Comparison of ENCODE assay signal across 14 cellular contexts in genomic region chr1:113036639-113037321, GRCh38. TPM values are rescaled to one million over a fixed set of nuclear protein-coding genes. Genes with fewer than 3 reads are reported as not detected.
DNase-seq lines count a peak whose midpoint lies in the region; ATAC-seq and TF ChIP-seq lines count a peak whose summit lies in the region.
"Had no signal": no experiment of that assay in that cellular context is flagged by ENCODE, and none has a peak within 500 bp of the region (broad histone marks: within the 10 kb centered on the region; RNA-seq: fewer than 3 reads in every experiment).

No MANE protein-coding gene starts in this region.

- H3K4me3 ChIP-seq in AG10803 (ENCODE audit: low read length), result no peak overlapping the region
- H3K4me3 ChIP-seq in coronary artery, result no peak overlapping the region
- no peak overlapping the region for H3K4me3 ChIP-seq in spleen
- H3K4me3 ChIP-seq: ovary had no signal

- ATAC-seq in GM18907 (IDR thresholded peaks at IDR 0.05; ENCODE audit: unreplicated experiment) (peak; percentile 88), HG03460 (IDR thresholded peaks at IDR 0.05; ENCODE audit: unreplicated experiment) (peak; percentile 61), Right ventricle myocardium superior (ENCODE audit: poor library complexity) (no peak)

- intact Hi-C loops in spleen (cut with DNase I; ENCODE audit: low total_unique reads) (no loop called here), Right ventricle myocardium superior (cut with DNase I) (no loop called here)

- no peaks in the 10 kb centered on the region for H3K27me3 ChIP-seq in spleen (replicated peaks in 1 of 7)
- H3K27me3 ChIP-seq: ovary had no signal

- WGBS in spleen, 5 donors, result 72 to 88% (median 86%) methylated on average over 2 of the region's 2 CpGs

- H3K4me1 ChIP-seq in spleen, result peaks cover 0 to 1% (median under 1%) of the 10 kb centered on the region in 6 donors

- no peaks in the 10 kb centered on the region for H3K36me3 ChIP-seq in spleen
- H3K36me3 ChIP-seq: ovary had no signal

- no peak for TF ChIP-seq CTCF in AG10803 (conservative IDR thresholded peaks at IDR 0.05; ENCODE audit: low read length)
- no peak for TF ChIP-seq CTCF in coronary artery (IDR thresholded peaks at IDR 0.05)
- no peak for TF ChIP-seq CTCF in spleen (IDR thresholded peaks at IDR 0.05 in 8 of 11, conservative IDR thresholded peaks at IDR 0.05 in 3 of 11)

- no peaks in the 10 kb centered on the region for H3K9me3 ChIP-seq in spleen
- H3K9me3 ChIP-seq: ovary had no signal

- DNase-seq in AG10803 (ENCODE audit: low read depth), result peak; percentile 21
- peak; percentile 22 for DNase-seq in coronary artery (ENCODE audit: low spot score)
- no peak for DNase-seq in NCI-H1694 (lab: John Stamatoyannopoulos, UW)
- no peak for DNase-seq in spleen
- no peak for DNase-seq in Right ventricle myocardium superior
- no peak for DNase-seq in DMS53 (lab: John Stamatoyannopoulos, UW)
- DNase-seq: activated T-cell treated with anti-CD3 and anti-CD28 coated beads, Interleukin-2, amount 50 U/mL, for 72 hours; Calu3; hippocampal formation; NCI-H1092; ovary; SW 1271 had no signal

- H3K27ac ChIP-seq in coronary artery, result no peak overlapping the region
- H3K27ac ChIP-seq in spleen, result no peak overlapping the region
- H3K27ac ChIP-seq: ovary had no signal

- TF ChIP-seq POLR2A in spleen (IDR thresholded peaks at IDR 0.05), result no peak

RNA-seq across cellular contexts. Expression of gene LRIG2, which starts 36.2 kb away (rescaled TPM):
- total RNA-seq in spleen (10 to 100 TPM; 20.7 to 68.7 (median 23.7) TPM), Right ventricle myocardium superior (6.7 TPM)
- polyA plus RNA-seq in spleen, result 1 to 10 TPM; 3.4 to 5.5 (median 4.3) TPM

Comparison
In these comparisons a context has a peak if more than half of its experiments do, and no peak if none do; other contexts are left out.
1. DNase-seq: peak in AG10803 (single experiment) and coronary artery (single experiment); none in NCI-H1694 (single experiment), spleen (single experiment), Right ventricle myocardium superior (single experiment) and DMS53 (single experiment).